In the genomic region with DNA sequence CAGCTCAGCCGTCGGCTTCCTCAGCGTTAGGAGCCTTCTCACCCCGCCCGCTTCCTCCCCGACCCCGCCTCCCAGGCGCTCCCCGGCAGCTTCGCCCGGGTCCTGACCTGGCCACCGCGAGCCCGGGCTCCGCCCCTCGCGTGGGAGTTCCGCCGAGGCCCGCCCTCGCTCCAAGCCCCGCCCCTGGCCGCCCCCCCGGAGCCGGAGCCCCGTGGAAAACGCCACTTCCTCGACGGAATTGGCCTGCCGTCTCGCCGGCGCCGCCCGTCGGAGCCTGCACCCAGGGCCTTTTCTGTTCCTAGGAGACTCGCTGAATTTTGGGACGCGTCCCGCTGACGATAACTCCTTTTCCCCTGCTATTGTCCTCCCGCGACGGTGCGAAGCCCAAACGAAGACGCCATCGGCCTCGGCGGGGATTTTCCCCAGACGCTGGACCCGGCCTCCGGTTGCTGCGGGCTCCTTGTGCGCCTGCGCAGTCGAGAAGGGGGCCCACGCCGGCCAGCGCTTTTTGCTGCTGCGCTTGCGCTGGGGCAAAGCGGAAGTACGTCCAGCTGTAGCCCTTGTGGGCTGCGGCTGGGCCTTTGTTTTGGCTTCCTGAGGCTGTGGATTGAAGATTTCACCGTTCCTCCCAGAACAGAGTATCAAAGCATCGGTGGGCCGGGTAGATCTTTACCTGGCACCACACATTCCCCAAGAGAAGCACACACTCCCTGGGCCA, we compare ENCODE assay signal across 1 cellular context.
A peak's percentile ranks its signal among the peaks of the same experiment; 100 is the strongest.
TF ChIP-seq lines count a peak whose summit lies in the region.

No MANE protein-coding gene starts in this region.

TF ChIP-seq in WTC11, 78 proteins besides CTCF, POLR2A, EP300 and RAD21 (continued from another document and continues in another):
- TF ChIP-seq, protein P1, sequence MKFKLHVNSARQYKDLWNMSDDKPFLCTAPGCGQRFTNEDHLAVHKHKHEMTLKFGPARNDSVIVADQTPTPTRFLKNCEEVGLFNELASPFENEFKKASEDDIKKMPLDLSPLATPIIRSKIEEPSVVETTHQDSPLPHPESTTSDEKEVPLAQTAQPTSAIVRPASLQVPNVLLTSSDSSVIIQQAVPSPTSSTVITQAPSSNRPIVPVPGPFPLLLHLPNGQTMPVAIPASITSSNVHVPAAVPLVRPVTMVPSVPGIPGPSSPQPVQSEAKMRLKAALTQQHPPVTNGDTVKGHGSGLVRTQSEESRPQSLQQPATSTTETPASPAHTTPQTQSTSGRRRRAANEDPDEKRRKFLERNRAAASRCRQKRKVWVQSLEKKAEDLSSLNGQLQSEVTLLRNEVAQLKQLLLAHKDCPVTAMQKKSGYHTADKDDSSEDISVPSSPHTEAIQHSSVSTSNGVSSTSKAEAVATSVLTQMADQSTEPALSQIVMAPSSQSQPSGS (CRISPR knock-in tag; IDR thresholded peaks at IDR 0.05; ENCODE audit: borderline replicate concordance, low read depth), result no peak
- TF ChIP-seq, protein P2, sequence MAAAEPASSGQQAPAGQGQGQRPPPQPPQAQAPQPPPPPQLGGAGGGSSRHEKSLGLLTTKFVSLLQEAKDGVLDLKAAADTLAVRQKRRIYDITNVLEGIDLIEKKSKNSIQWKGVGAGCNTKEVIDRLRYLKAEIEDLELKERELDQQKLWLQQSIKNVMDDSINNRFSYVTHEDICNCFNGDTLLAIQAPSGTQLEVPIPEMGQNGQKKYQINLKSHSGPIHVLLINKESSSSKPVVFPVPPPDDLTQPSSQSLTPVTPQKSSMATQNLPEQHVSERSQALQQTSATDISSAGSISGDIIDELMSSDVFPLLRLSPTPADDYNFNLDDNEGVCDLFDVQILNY (CRISPR knock-in tag; IDR thresholded peaks at IDR 0.05), result 0 out of 2 replicates have a peak, but pooled peaks have one; percentile 33
- TF ChIP-seq, protein P3, sequence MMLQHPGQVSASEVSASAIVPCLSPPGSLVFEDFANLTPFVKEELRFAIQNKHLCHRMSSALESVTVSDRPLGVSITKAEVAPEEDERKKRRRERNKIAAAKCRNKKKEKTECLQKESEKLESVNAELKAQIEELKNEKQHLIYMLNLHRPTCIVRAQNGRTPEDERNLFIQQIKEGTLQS (CRISPR knock-in tag; conservative IDR thresholded peaks at IDR 0.05), result no peak
- TF ChIP-seq, protein P4, sequence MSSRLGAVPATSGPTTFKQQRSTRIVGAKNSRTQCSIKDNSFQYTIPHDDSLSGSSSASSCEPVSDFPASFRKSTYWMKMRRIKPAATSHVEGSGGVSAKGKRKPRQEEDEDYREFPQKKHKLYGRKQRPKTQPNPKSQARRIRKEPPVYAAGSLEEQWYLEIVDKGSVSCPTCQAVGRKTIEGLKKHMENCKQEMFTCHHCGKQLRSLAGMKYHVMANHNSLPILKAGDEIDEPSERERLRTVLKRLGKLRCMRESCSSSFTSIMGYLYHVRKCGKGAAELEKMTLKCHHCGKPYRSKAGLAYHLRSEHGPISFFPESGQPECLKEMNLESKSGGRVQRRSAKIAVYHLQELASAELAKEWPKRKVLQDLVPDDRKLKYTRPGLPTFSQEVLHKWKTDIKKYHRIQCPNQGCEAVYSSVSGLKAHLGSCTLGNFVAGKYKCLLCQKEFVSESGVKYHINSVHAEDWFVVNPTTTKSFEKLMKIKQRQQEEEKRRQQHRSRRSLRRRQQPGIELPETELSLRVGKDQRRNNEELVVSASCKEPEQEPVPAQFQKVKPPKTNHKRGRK (CRISPR knock-in tag; IDR thresholded peaks at IDR 0.05; ENCODE audit: borderline replicate concordance), result 0 out of 2 replicates have a peak, but pooled peaks have one; percentile 25
- TF ChIP-seq OVOL2 (CRISPR knock-in tag; IDR thresholded peaks at IDR 0.05; ENCODE audit: borderline replicate concordance) (no peak), NFE2L1 (CRISPR knock-in tag; IDR thresholded peaks at IDR 0.05) (peak; percentile 78; the same call in 1 of the 2 replicates), ZNF423 (CRISPR knock-in tag; IDR thresholded peaks at IDR 0.05) (no peak), FOXK1 (CRISPR knock-in tag; IDR thresholded peaks at IDR 0.05) (0 out of 2 replicates have a peak, but pooled peaks have one; percentile 37), SMAD3 (CRISPR knock-in tag; IDR thresholded peaks at IDR 0.05; ENCODE audit: borderline replicate concordance) (peak; percentile 69; the same call in 1 of the 2 replicates), ZBTB21 (CRISPR knock-in tag; IDR thresholded peaks at IDR 0.05; ENCODE audit: borderline replicate concordance) (0 out of 2 replicates have a peak, but pooled peaks have one; percentile 3), SP1 (CRISPR knock-in tag; conservative IDR thresholded peaks at IDR 0.05) (no peak; the same call in none of the 2 replicates), ATF1 (CRISPR knock-in tag; IDR thresholded peaks at IDR 0.05) (no peak), TCF7 (CRISPR knock-in tag; IDR thresholded peaks at IDR 0.05; ENCODE audit: low read depth) (0 out of 2 replicates have a peak, but pooled peaks have one; percentile 60), KAT7 (CRISPR knock-in tag; IDR thresholded peaks at IDR 0.05; ENCODE audit: borderline replicate concordance) (no peak), ZNF416 (CRISPR knock-in tag; IDR thresholded peaks at IDR 0.05) (no peak), NFYB (CRISPR knock-in tag; conservative IDR thresholded peaks at IDR 0.05; ENCODE audit: low read depth) (0 out of 2 replicates have a peak, but pooled peaks have one; percentile 16), RORB (CRISPR knock-in tag; IDR thresholded peaks at IDR 0.05) (no peak), ELF4 (CRISPR knock-in tag; IDR thresholded peaks at IDR 0.05; ENCODE audit: low read depth) (0 out of 2 replicates have a peak, but pooled peaks have one; percentile 16), SOX15 (CRISPR knock-in tag; IDR thresholded peaks at IDR 0.05) (no peak)
- TF ChIP-seq, protein P5, sequence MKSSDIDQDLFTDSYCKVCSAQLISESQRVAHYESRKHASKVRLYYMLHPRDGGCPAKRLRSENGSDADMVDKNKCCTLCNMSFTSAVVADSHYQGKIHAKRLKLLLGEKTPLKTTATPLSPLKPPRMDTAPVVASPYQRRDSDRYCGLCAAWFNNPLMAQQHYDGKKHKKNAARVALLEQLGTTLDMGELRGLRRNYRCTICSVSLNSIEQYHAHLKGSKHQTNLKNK (CRISPR knock-in tag; IDR thresholded peaks at IDR 0.05), result peak; percentile 84
- TF ChIP-seq, protein P6, sequence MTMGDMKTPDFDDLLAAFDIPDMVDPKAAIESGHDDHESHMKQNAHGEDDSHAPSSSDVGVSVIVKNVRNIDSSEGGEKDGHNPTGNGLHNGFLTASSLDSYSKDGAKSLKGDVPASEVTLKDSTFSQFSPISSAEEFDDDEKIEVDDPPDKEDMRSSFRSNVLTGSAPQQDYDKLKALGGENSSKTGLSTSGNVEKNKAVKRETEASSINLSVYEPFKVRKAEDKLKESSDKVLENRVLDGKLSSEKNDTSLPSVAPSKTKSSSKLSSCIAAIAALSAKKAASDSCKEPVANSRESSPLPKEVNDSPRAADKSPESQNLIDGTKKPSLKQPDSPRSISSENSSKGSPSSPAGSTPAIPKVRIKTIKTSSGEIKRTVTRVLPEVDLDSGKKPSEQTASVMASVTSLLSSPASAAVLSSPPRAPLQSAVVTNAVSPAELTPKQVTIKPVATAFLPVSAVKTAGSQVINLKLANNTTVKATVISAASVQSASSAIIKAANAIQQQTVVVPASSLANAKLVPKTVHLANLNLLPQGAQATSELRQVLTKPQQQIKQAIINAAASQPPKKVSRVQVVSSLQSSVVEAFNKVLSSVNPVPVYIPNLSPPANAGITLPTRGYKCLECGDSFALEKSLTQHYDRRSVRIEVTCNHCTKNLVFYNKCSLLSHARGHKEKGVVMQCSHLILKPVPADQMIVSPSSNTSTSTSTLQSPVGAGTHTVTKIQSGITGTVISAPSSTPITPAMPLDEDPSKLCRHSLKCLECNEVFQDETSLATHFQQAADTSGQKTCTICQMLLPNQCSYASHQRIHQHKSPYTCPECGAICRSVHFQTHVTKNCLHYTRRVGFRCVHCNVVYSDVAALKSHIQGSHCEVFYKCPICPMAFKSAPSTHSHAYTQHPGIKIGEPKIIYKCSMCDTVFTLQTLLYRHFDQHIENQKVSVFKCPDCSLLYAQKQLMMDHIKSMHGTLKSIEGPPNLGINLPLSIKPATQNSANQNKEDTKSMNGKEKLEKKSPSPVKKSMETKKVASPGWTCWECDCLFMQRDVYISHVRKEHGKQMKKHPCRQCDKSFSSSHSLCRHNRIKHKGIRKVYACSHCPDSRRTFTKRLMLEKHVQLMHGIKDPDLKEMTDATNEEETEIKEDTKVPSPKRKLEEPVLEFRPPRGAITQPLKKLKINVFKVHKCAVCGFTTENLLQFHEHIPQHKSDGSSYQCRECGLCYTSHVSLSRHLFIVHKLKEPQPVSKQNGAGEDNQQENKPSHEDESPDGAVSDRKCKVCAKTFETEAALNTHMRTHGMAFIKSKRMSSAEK (CRISPR knock-in tag; IDR thresholded peaks at IDR 0.05; ENCODE audit: borderline replicate concordance), result peak; percentile 69; the same call in 1 of the 2 replicates
- TF ChIP-seq, protein P7, sequence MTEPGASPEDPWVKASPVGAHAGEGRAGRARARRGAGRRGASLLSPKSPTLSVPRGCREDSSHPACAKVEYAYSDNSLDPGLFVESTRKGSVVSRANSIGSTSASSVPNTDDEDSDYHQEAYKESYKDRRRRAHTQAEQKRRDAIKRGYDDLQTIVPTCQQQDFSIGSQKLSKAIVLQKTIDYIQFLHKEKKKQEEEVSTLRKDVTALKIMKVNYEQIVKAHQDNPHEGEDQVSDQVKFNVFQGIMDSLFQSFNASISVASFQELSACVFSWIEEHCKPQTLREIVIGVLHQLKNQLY (CRISPR knock-in tag; IDR thresholded peaks at IDR 0.05), result no peak
- TF ChIP-seq, protein P8, sequence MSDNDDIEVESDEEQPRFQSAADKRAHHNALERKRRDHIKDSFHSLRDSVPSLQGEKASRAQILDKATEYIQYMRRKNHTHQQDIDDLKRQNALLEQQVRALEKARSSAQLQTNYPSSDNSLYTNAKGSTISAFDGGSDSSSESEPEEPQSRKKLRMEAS (CRISPR knock-in tag; IDR thresholded peaks at IDR 0.05), result peak; percentile 85
- TF ChIP-seq, protein P9, sequence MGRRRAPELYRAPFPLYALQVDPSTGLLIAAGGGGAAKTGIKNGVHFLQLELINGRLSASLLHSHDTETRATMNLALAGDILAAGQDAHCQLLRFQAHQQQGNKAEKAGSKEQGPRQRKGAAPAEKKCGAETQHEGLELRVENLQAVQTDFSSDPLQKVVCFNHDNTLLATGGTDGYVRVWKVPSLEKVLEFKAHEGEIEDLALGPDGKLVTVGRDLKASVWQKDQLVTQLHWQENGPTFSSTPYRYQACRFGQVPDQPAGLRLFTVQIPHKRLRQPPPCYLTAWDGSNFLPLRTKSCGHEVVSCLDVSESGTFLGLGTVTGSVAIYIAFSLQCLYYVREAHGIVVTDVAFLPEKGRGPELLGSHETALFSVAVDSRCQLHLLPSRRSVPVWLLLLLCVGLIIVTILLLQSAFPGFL (CRISPR knock-in tag; IDR thresholded peaks at IDR 0.05; ENCODE audit: borderline replicate concordance), result no peak
- TF ChIP-seq, protein P10, sequence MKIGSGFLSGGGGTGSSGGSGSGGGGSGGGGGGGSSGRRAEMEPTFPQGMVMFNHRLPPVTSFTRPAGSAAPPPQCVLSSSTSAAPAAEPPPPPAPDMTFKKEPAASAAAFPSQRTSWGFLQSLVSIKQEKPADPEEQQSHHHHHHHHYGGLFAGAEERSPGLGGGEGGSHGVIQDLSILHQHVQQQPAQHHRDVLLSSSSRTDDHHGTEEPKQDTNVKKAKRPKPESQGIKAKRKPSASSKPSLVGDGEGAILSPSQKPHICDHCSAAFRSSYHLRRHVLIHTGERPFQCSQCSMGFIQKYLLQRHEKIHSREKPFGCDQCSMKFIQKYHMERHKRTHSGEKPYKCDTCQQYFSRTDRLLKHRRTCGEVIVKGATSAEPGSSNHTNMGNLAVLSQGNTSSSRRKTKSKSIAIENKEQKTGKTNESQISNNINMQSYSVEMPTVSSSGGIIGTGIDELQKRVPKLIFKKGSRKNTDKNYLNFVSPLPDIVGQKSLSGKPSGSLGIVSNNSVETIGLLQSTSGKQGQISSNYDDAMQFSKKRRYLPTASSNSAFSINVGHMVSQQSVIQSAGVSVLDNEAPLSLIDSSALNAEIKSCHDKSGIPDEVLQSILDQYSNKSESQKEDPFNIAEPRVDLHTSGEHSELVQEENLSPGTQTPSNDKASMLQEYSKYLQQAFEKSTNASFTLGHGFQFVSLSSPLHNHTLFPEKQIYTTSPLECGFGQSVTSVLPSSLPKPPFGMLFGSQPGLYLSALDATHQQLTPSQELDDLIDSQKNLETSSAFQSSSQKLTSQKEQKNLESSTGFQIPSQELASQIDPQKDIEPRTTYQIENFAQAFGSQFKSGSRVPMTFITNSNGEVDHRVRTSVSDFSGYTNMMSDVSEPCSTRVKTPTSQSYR (CRISPR knock-in tag; IDR thresholded peaks at IDR 0.05), result no peak
- TF ChIP-seq, protein P11, sequence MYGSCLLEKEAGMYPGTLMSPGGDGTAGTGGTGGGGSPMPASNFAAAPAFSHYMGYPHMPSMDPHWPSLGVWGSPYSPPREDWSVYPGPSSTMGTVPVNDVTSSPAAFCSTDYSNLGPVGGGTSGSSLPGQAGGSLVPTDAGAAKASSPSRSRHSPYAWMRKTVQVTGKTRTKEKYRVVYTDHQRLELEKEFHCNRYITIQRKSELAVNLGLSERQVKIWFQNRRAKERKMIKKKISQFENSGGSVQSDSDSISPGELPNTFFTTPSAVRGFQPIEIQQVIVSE (CRISPR knock-in tag; IDR thresholded peaks at IDR 0.05; ENCODE audit: borderline replicate concordance), result no peak
- TF ChIP-seq, protein P12, sequence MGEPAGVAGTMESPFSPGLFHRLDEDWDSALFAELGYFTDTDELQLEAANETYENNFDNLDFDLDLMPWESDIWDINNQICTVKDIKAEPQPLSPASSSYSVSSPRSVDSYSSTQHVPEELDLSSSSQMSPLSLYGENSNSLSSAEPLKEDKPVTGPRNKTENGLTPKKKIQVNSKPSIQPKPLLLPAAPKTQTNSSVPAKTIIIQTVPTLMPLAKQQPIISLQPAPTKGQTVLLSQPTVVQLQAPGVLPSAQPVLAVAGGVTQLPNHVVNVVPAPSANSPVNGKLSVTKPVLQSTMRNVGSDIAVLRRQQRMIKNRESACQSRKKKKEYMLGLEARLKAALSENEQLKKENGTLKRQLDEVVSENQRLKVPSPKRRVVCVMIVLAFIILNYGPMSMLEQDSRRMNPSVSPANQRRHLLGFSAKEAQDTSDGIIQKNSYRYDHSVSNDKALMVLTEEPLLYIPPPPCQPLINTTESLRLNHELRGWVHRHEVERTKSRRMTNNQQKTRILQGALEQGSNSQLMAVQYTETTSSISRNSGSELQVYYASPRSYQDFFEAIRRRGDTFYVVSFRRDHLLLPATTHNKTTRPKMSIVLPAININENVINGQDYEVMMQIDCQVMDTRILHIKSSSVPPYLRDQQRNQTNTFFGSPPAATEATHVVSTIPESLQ (CRISPR knock-in tag; IDR thresholded peaks at IDR 0.05), result no peak
- TF ChIP-seq, protein P13, sequence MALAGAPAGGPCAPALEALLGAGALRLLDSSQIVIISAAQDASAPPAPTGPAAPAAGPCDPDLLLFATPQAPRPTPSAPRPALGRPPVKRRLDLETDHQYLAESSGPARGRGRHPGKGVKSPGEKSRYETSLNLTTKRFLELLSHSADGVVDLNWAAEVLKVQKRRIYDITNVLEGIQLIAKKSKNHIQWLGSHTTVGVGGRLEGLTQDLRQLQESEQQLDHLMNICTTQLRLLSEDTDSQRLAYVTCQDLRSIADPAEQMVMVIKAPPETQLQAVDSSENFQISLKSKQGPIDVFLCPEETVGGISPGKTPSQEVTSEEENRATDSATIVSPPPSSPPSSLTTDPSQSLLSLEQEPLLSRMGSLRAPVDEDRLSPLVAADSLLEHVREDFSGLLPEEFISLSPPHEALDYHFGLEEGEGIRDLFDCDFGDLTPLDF (CRISPR knock-in tag; IDR thresholded peaks at IDR 0.05), result no peak
